In genomic region chr2:54525321-54525720, GRCh38 we compare ENCODE assay signal across 17 cellular contexts.
A peak's percentile ranks its signal among the peaks of the same experiment; 100 is the strongest.
DNase-seq lines count a peak whose midpoint lies in the region; ATAC-seq and TF ChIP-seq lines count a peak whose summit lies in the region.
"Had no signal": no experiment of that assay in that cellular context is flagged by ENCODE, and none has a peak within 500 bp of the region (broad histone marks: within the 10 kb centered on the region; RNA-seq: fewer than 3 reads in every experiment).

No MANE protein-coding gene starts in this region.

- peaks cover 24% of the 10 kb centered on the region for H3K36me3 Mint-ChIP-seq in Calu3 (ENCODE audit: insufficient read depth, unreplicated experiment)
- H3K36me3 Mint-ChIP-seq in activated T-cell treated with anti-CD3 and anti-CD28 coated beads, Interleukin-2, amount 50 U/mL, for 24 hours (ENCODE audit: low read depth), result no peaks in the 10 kb centered on the region
- H3K36me3 Mint-ChIP-seq: activated CD4-positive, alpha-beta memory T cell treated with anti-CD3 and anti-CD28 coated beads for 36 hours; CD4-positive, CD25-positive, alpha-beta regulatory T cell had no signal

- no peak for TF ChIP-seq CTCF in Calu3 (IDR thresholded peaks at IDR 0.05; ENCODE audit: unreplicated experiment)
- TF ChIP-seq CTCF in RWPE2 (IDR thresholded peaks at IDR 0.05; ENCODE audit: poor library complexity, severe bottlenecking), result no peak
- TF ChIP-seq CTCF in left lung (IDR thresholded peaks at IDR 0.05), result no peak
- TF ChIP-seq CTCF in spleen (IDR thresholded peaks at IDR 0.05 in 8 of 11, conservative IDR thresholded peaks at IDR 0.05 in 3 of 11), result no peak

- H3K36me3 ChIP-seq in RWPE2 (ENCODE audit: low read depth) (peaks cover 9% of the 10 kb centered on the region; the same call in 1 of the 2 replicates), left lung (peaks cover 3 to 39% of the 10 kb centered on the region in 2 donors), spleen (peaks cover 0 to 32% (median 0%) of the 10 kb centered on the region in 6 donors)

- H3K4me1 ChIP-seq in RWPE2 (ENCODE audit: insufficient read depth, poor library complexity, severe bottlenecking) (peaks cover 24% of the 10 kb centered on the region), left lung (peaks cover 12 to 47% of the 10 kb centered on the region in 2 donors), spleen (peaks cover 0 to 35% (median 23%) of the 10 kb centered on the region in 6 donors)

- H3K4me3 ChIP-seq in RWPE2 (ENCODE audit: severe bottlenecking), result no peak overlapping the region
- no peak overlapping the region for H3K4me3 ChIP-seq in left lung
- H3K4me3 ChIP-seq in spleen, result no peak overlapping the region
- H3K4me3 ChIP-seq: body of pancreas, esophagus muscularis mucosa had no signal

- H3K27ac Mint-ChIP-seq in Calu3 (ENCODE audit: unreplicated experiment), result peak overlapping the region; percentile 92
- H3K27ac Mint-ChIP-seq in activated T-cell treated with anti-CD3 and anti-CD28 coated beads, Interleukin-2, amount 50 U/mL, for 24 hours, result no peak overlapping the region
- H3K27ac Mint-ChIP-seq: activated CD4-positive, alpha-beta memory T cell treated with anti-CD3 and anti-CD28 coated beads for 36 hours; CD4-positive, CD25-positive, alpha-beta regulatory T cell; progenitor cell of endocrine pancreas had no signal

- H3K27me3 ChIP-seq in RWPE2 (ENCODE audit: insufficient read depth, poor library complexity, severe bottlenecking) (no peaks in the 10 kb centered on the region), left lung (no peaks in the 10 kb centered on the region), spleen (replicated peaks in 1 of 7) (no peaks in the 10 kb centered on the region)
- H3K27me3 ChIP-seq: body of pancreas, esophagus muscularis mucosa had no signal

- no peak for TF ChIP-seq POLR2A in spleen (IDR thresholded peaks at IDR 0.05)

- ATAC-seq in RWPE2 (ENCODE audit: low read depth) (no peak), left lung (no peak), HG03175 (IDR thresholded peaks at IDR 0.05; ENCODE audit: unreplicated experiment) (no peak)
- ATAC-seq: body of pancreas had no signal

- TSS peak; percentile 78 for BruUV-seq in Calu3 (replicated peaks; lab: Mats Ljungman, UMichigan)

- H3K9me3 Mint-ChIP-seq in Calu3 (ENCODE audit: low read depth, unreplicated experiment), result no peaks in the 10 kb centered on the region
- no peaks in the 10 kb centered on the region for H3K9me3 Mint-ChIP-seq in activated T-cell treated with anti-CD3 and anti-CD28 coated beads, Interleukin-2, amount 50 U/mL, for 24 hours
- H3K9me3 Mint-ChIP-seq: activated CD4-positive, alpha-beta memory T cell treated with anti-CD3 and anti-CD28 coated beads for 36 hours; CD4-positive, CD25-positive, alpha-beta regulatory T cell had no signal

- no peaks in the 10 kb centered on the region for H3K27me3 Mint-ChIP-seq in Calu3 (ENCODE audit: unreplicated experiment)
- H3K27me3 Mint-ChIP-seq in activated T-cell treated with anti-CD3 and anti-CD28 coated beads, Interleukin-2, amount 50 U/mL, for 24 hours, result no peaks in the 10 kb centered on the region
- H3K27me3 Mint-ChIP-seq: activated CD4-positive, alpha-beta memory T cell treated with anti-CD3 and anti-CD28 coated beads for 36 hours; progenitor cell of endocrine pancreas had no signal

- intact Hi-C loops in Calu3 (cut with micrococcal nuclease; ENCODE audit: unreplicated experiment) (loop anchor here (2.0 to 10.0 kb wide), 2 partner anchors 31 to 309 kb away; no protein-coding TSS in a partner anchor), left lung (cut with DNase I) (no loop called here), spleen (cut with DNase I; ENCODE audit: low total_unique reads) (loop anchor here (5.0 to 10.0 kb wide), 2 partner anchors 129 to 177 kb away; no protein-coding TSS in a partner anchor)

- CTCF ChIA-PET in Calu3 (lab: Charles Lee), result interaction anchor here (1.0 to 3.3 kb wide), 6 partner anchors 26 to 179 kb away, joined by 3 to 23 read pairs (median 5); no protein-coding TSS in a partner anchor

- H3K27ac ChIP-seq in RWPE2 (ENCODE audit: poor library complexity, severe bottlenecking), result peak overlapping the region; percentile 66
- peak overlapping the region; percentile 57 to 66 for H3K27ac ChIP-seq in left lung
- peak overlapping the region in 6 of 8 donors; percentile 44 to 68 (median 59) for H3K27ac ChIP-seq in spleen
- H3K27ac ChIP-seq: body of pancreas had no signal

- peaks cover 73% of the 10 kb centered on the region for H3K4me1 Mint-ChIP-seq in Calu3 (ENCODE audit: low read depth, unreplicated experiment)
- peaks cover 20% of the 10 kb centered on the region for H3K4me1 Mint-ChIP-seq in activated T-cell treated with anti-CD3 and anti-CD28 coated beads, Interleukin-2, amount 50 U/mL, for 24 hours (ENCODE audit: low read depth)

- H3K4me3 Mint-ChIP-seq in Calu3 (ENCODE audit: low read depth, unreplicated experiment), result peak overlapping the region; percentile 64
- H3K4me3 Mint-ChIP-seq in activated T-cell treated with anti-CD3 and anti-CD28 coated beads, Interleukin-2, amount 50 U/mL, for 24 hours, result no peak overlapping the region
- H3K4me3 Mint-ChIP-seq: activated CD4-positive, alpha-beta memory T cell treated with anti-CD3 and anti-CD28 coated beads for 36 hours; CD4-positive, CD25-positive, alpha-beta regulatory T cell had no signal

- DNase-seq in Calu3 (no peak), RWPE2 (ENCODE audit: low spot score) (no peak), left lung (no peak), spleen (no peak), UCSD-AML1 (lab: John Stamatoyannopoulos, UW; ENCODE audit: unreplicated experiment) (no peak)
- no peak for DNase-seq in activated T-cell treated with anti-CD3 and anti-CD28 coated beads, Interleukin-2, amount 50 U/mL, for 24 hours
- DNase-seq in stimulated activated CD4-positive, alpha-beta T cell treated with anti-CD3 and anti-CD28 coated beads, Interleukin-1b, Interleukin-23, amount 100 ng/mL, for 48 hours, result no peak
- DNase-seq: effector CD8-positive, alpha-beta T cell; islet precursor cell; NCI-H1048; NCI-H526 treated with DMSO at 0.1 percent for 48 hours had no signal

- WGBS in spleen, 5 donors, result 92 to 95% (median 93%) methylated on average over 9 of the region's 9 CpGs

- no peaks in the 10 kb centered on the region for H3K9me3 ChIP-seq in RWPE2 (ENCODE audit: severe bottlenecking)
- no peaks in the 10 kb centered on the region for H3K9me3 ChIP-seq in left lung
- no peaks in the 10 kb centered on the region for H3K9me3 ChIP-seq in spleen
- H3K9me3 ChIP-seq: body of pancreas, esophagus muscularis mucosa had no signal

Comparison
In these comparisons a context has a peak if more than half of its experiments do, and no peak if none do; other contexts are left out.
1. intact Hi-C loops: an anchor here in Calu3 (2.0 to 10.0 kb wide) and spleen (5.0 to 10.0 kb wide); none called in left lung.